ENCODE assay signal across 35 cellular contexts in the genomic region with DNA sequence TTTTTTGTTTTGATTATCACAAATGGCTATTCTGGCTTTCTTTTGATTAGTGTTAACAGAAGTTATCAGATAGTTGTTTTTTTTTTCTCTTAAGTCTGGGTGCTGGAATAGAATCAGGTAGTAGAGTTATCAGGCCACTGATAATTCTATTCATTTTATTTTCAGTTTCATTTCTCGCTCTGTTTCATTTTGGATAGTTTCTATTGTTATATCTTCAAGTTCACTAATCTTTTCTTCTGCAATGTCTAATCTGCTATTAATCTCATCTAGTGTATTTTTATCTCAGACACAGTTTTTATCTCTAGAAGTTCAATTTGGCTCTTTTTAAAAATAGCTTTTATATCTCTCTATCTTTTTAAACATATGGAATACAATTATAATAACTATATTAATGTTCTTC.
DNase-seq lines count a peak whose midpoint lies in the region; ATAC-seq, FAIRE-seq and TF ChIP-seq lines count a peak whose summit lies in the region.
"Had no signal": no experiment of that assay in that cellular context is flagged by ENCODE, and none has a peak within 500 bp of the region (broad histone marks: within the 10 kb centered on the region; RNA-seq: fewer than 3 reads in every experiment).

No MANE protein-coding gene starts in this region.

- FAIRE-seq in GM18507 (lab: Jason Lieb, UNC): peak; percentile 29
- FAIRE-seq: A204.1, A549, D721Med had no signal

- H3K27me3 Mint-ChIP-seq in naive thymus-derived CD8-positive, alpha-beta T cell: no peaks in the 10 kb centered on the region
- H3K27me3 Mint-ChIP-seq: B cell; CD4-positive, alpha-beta memory T cell; CD4-positive, alpha-beta T cell; CD4-positive, CD25-positive, alpha-beta regulatory T cell; CD8-positive, alpha-beta memory T cell had no signal

- H3F3A ChIP-seq in SK-N-SH (replicated peaks; ENCODE audit: insufficient read depth): no peaks in the 10 kb centered on the region
- no peaks in the 10 kb centered on the region for H3F3A ChIP-seq in MM.1S (ENCODE audit: insufficient read depth, low read length)

- CTCF ChIA-PET in SK-N-SH (lab: Yijun Ruan, JAX): interaction anchor here (1.4 kb wide), 1 partner anchor 11 kb away, joined by 3 read pairs; no protein-coding TSS in a partner anchor

- H3K4me1 ChIP-seq in SK-N-SH (ENCODE audit: control insufficient read depth in 1 of 2, insufficient read depth in 2 of 2, low read depth in 1 of 2, low read length in 1 of 2) (no peaks in the 10 kb centered on the region), MM.1S (ENCODE audit: low read length) (no peaks in the 10 kb centered on the region)
- H3K4me1 ChIP-seq: A549; BE2C; BLaER1; BLaER1 treated with 17β-estradiol and CSF1 and Interleukin-3, amounts not matched to agents 10 nM and 100 nM; Caco-2 had no signal

- H3K9ac ChIP-seq in SK-N-SH: no peak overlapping the region
- no peak overlapping the region for H3K9ac ChIP-seq in MM.1S (ENCODE audit: low read length)
- H3K9ac ChIP-seq: BLaER1; BLaER1 treated with 17β-estradiol and CSF1 and Interleukin-3, amounts not matched to agents 10 nM and 100 nM had no signal

- H3K36me3 Mint-ChIP-seq in naive thymus-derived CD8-positive, alpha-beta T cell: peaks cover 17 to 33% (median 21%) of the 10 kb centered on the region in 3 donors
- H3K36me3 Mint-ChIP-seq: CD14-positive monocyte had no signal

- H3K4me1 Mint-ChIP-seq in naive thymus-derived CD8-positive, alpha-beta T cell: peaks cover 2 to 13% (median 6%) of the 10 kb centered on the region in 4 donors
- H3K4me1 Mint-ChIP-seq: B cell, CD14-positive monocyte had no signal

- TF ChIP-seq RAD21 in SK-N-SH (IDR thresholded peaks at IDR 0.05; ENCODE audit: low read length): no peak

- WGBS in SK-N-SH (ENCODE audit: low lambda C conversion rate): 90% methylated on average over 1 of the region's 1 CpG

- no peaks in the 10 kb centered on the region for H3K79me2 ChIP-seq in SK-N-SH (ENCODE audit: insufficient read depth)
- H3K79me2 ChIP-seq in MM.1S (ENCODE audit: low read length): no peaks in the 10 kb centered on the region

- H3K4me3 ChIP-seq in SK-N-SH (ENCODE audit: low read depth in 2 of 2, low read length in 1 of 2) (no peak overlapping the region), MM.1S (ENCODE audit: low read length) (no peak overlapping the region)
- H3K4me3 ChIP-seq: A549; BLaER1; BLaER1 treated with 17β-estradiol and CSF1 and Interleukin-3, amounts not matched to agents 10 nM and 100 nM had no signal

- H3K9me3 ChIP-seq in SK-N-SH (no peaks in the 10 kb centered on the region), MM.1S (replicated peaks; ENCODE audit: insufficient read depth, low read length) (no peaks in the 10 kb centered on the region)
- H3K9me3 ChIP-seq: A549, BE2C, BLaER1, Caco-2 had no signal

- H3K4me3 Mint-ChIP-seq in naive thymus-derived CD8-positive, alpha-beta T cell: no peak overlapping the region
- H3K4me3 Mint-ChIP-seq: B cell; CD14-positive monocyte; CD4-positive, alpha-beta T cell; CD4-positive, CD25-positive, alpha-beta regulatory T cell; CD8-positive, alpha-beta memory T cell; CD8-positive, alpha-beta T cell had no signal

- TF ChIP-seq CTCF in SK-N-SH (IDR thresholded peaks at IDR 0.05) (no peak), MM.1S (IDR thresholded peaks at IDR 0.05; ENCODE audit: low read length) (no peak)

- POLR2A ChIA-PET in SK-N-SH (lab: Yijun Ruan, JAX): no interaction called here
- POLR2A ChIA-PET in naive thymus-derived CD8-positive, alpha-beta T cell (lab: Charles Lee): no interaction called here

- no peak for ATAC-seq in SK-N-SH treated with all-trans-retinoic acid at 6 μM for 48 hours
- no peak for ATAC-seq in naive thymus-derived CD8-positive, alpha-beta T cell
- ATAC-seq: A549; CD8-positive, alpha-beta T cell had no signal

- H3K27ac ChIP-seq in SK-N-SH (ENCODE audit: low read depth in 2 of 2, low read length in 1 of 2) (no peak overlapping the region), MM.1S (ENCODE audit: low read length) (no peak overlapping the region)
- H3K27ac ChIP-seq: 22Rv1; A549; BLaER1; BLaER1 treated with 17β-estradiol and CSF1 and Interleukin-3, amounts not matched to agents 10 nM and 100 nM; C4-2B had no signal

- DNase-seq in SK-N-SH: no peak
- DNase-seq in GM18507 (ENCODE audit: extremely low spot score, insufficient read length, low read depth): no peak
- DNase-seq in MM.1S: peak; percentile 61
- DNase-seq in naive thymus-derived CD8-positive, alpha-beta T cell: no peak
- DNase-seq in hepatic stellate cell (ENCODE audit: low spot score): no peak
- DNase-seq: 8988T; ACHN; AML-193; BE2C; C1 segment of cervical spinal cord; Caco-2; Calu3; CD4-positive, alpha-beta memory T cell; CD4-positive, alpha-beta T cell; CD4-positive, CD25-positive, alpha-beta regulatory T cell; CD8-positive, alpha-beta memory T cell; CD8-positive, alpha-beta T cell; COR-L47; DMS 273 treated with DMSO at 0.1 percent for 48 hours; DMS153; DMS53; DMS79; DMS79 treated with DMSO at 0.1 percent for 48 hours; DND-41; EL had no signal

- H3K27me3 ChIP-seq in SK-N-SH (ENCODE audit: insufficient read depth) (no peaks in the 10 kb centered on the region), MM.1S (replicated peaks; ENCODE audit: insufficient read depth, low read length) (no peaks in the 10 kb centered on the region)
- H3K27me3 ChIP-seq: BE2C; BLaER1; BLaER1 treated with 17β-estradiol and CSF1 and Interleukin-3, amounts not matched to agents 10 nM and 100 nM had no signal

- no peaks in the 10 kb centered on the region for H4K20me1 ChIP-seq in SK-N-SH (ENCODE audit: insufficient read depth)
- H4K20me1 ChIP-seq in MM.1S (ENCODE audit: insufficient read depth, low read length): no peaks in the 10 kb centered on the region
- H4K20me1 ChIP-seq: BLaER1; BLaER1 treated with 17β-estradiol and CSF1 and Interleukin-3, amounts not matched to agents 10 nM and 100 nM had no signal

- H3K9me2 ChIP-seq in SK-N-SH (no peaks in the 10 kb centered on the region), MM.1S (replicated peaks; ENCODE audit: insufficient read depth, low read length) (no peaks in the 10 kb centered on the region)

- peaks cover 0 to 13% (median 0%) of the 10 kb centered on the region in 9 donors for H3K9me3 Mint-ChIP-seq in naive thymus-derived CD8-positive, alpha-beta T cell
- H3K9me3 Mint-ChIP-seq: CD8-positive, alpha-beta T cell had no signal

- H3K4me2 ChIP-seq in SK-N-SH: no peak overlapping the region
- peak overlapping the region; percentile 24; the same call in 1 of the 2 replicates for H3K4me2 ChIP-seq in MM.1S (ENCODE audit: low read depth, low read length)
- H3K4me2 ChIP-seq: A549; BLaER1; BLaER1 treated with 17β-estradiol and CSF1 and Interleukin-3, amounts not matched to agents 10 nM and 100 nM had no signal

- no peak overlapping the region for H2AFZ ChIP-seq in SK-N-SH (ENCODE audit: low read depth)
- no peak overlapping the region for H2AFZ ChIP-seq in MM.1S (ENCODE audit: low read length)

- TF ChIP-seq EP300 in SK-N-SH (IDR thresholded peaks at IDR 0.05; ENCODE audit: borderline replicate concordance in 1 of 2, low read depth in 1 of 2, low read length in 1 of 2): no peak

- no peaks in the 10 kb centered on the region for H3K36me3 ChIP-seq in SK-N-SH (replicated peaks in 1 of 2; ENCODE audit: control insufficient read depth in 1 of 2, insufficient read depth in 2 of 2, low read length in 1 of 2)
- H3K36me3 ChIP-seq in MM.1S (replicated peaks; ENCODE audit: insufficient read depth, low read length): no peaks in the 10 kb centered on the region
- H3K36me3 ChIP-seq: BE2C, BLaER1 had no signal

- H3K27ac Mint-ChIP-seq in naive thymus-derived CD8-positive, alpha-beta T cell: no peak overlapping the region
- H3K27ac Mint-ChIP-seq: B cell; CD14-positive monocyte; CD4-positive, alpha-beta memory T cell; CD4-positive, alpha-beta T cell; CD4-positive, CD25-positive, alpha-beta regulatory T cell; CD8-positive, alpha-beta memory T cell; CD8-positive, alpha-beta T cell had no signal

TF ChIP-seq in SK-N-SH treated with all-trans-retinoic acid at 6 μM for 48 hours, 23 proteins besides CTCF, POLR2A, EP300 and RAD21:
- TF ChIP-seq RARB (CRISPR knock-in tag; IDR thresholded peaks at IDR 0.05) (no peak), CSDC2 (CRISPR knock-in tag; IDR thresholded peaks at IDR 0.05) (no peak), ZFP30 (CRISPR knock-in tag; IDR thresholded peaks at IDR 0.05) (peak; percentile 80)

TF ChIP-seq in SK-N-SH, 30 proteins besides CTCF, POLR2A, EP300 and RAD21 (continues in another document):
- TF ChIP-seq USF2 (IDR thresholded peaks at IDR 0.05; ENCODE audit: borderline replicate concordance, low read depth, low read length): no peak
- TF ChIP-seq FOXM1 (IDR thresholded peaks at IDR 0.05; ENCODE audit: low read depth): no peak
- no peak for TF ChIP-seq RXRA (IDR thresholded peaks at IDR 0.05; ENCODE audit: borderline replicate concordance, low read depth)
- TF ChIP-seq, protein P1, sequence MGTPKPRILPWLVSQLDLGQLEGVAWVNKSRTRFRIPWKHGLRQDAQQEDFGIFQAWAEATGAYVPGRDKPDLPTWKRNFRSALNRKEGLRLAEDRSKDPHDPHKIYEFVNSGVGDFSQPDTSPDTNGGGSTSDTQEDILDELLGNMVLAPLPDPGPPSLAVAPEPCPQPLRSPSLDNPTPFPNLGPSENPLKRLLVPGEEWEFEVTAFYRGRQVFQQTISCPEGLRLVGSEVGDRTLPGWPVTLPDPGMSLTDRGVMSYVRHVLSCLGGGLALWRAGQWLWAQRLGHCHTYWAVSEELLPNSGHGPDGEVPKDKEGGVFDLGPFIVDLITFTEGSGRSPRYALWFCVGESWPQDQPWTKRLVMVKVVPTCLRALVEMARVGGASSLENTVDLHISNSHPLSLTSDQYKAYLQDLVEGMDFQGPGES (IDR thresholded peaks at IDR 0.05; ENCODE audit: low read depth, low read length): no peak
- no peak for TF ChIP-seq YY1 (IDR thresholded peaks at IDR 0.05; ENCODE audit: low read depth)
- TF ChIP-seq MEF2A (IDR thresholded peaks at IDR 0.05; ENCODE audit: borderline replicate concordance, low read depth): no peak
- no peak for TF ChIP-seq MAX (IDR thresholded peaks at IDR 0.05; ENCODE audit: low read depth)
- TF ChIP-seq RFX5 (IDR thresholded peaks at IDR 0.05; ENCODE audit: low read length): no peak
- TF ChIP-seq FOSL2 (IDR thresholded peaks at IDR 0.05; ENCODE audit: borderline replicate concordance, low read depth): no peak
- TF ChIP-seq SMC3 (IDR thresholded peaks at IDR 0.05; ENCODE audit: low read depth, low read length): no peak
- no peak for TF ChIP-seq EZH2phosphoT487 (IDR thresholded peaks at IDR 0.05; ENCODE audit: borderline replicate concordance, low read depth)
